In genomic region chr10:80260295-80261243, GRCh38 we compare ENCODE assay signal across 8 cellular contexts. TPM values are rescaled to one million over a fixed set of nuclear protein-coding genes. Genes with fewer than 3 reads are reported as not detected.
A peak's percentile ranks its signal among the peaks of the same experiment; 100 is the strongest.
DNase-seq lines count a peak whose midpoint lies in the region; ATAC-seq and TF ChIP-seq lines count a peak whose summit lies in the region.

No MANE protein-coding gene starts in this region.

- no peaks in the 10 kb centered on the region for H3K9me3 Mint-ChIP-seq in activated naive CD8-positive, alpha-beta T cell treated with anti-CD3 and anti-CD28 coated beads for 36 hours

- TF ChIP-seq CTCF in hepatocyte (IDR thresholded peaks at IDR 0.05; ENCODE audit: poor library complexity): peak; percentile 83

- no peak overlapping the region for H3K27ac ChIP-seq in hepatocyte

- H3K36me3 Mint-ChIP-seq in activated naive CD8-positive, alpha-beta T cell treated with anti-CD3 and anti-CD28 coated beads for 36 hours: no peaks in the 10 kb centered on the region

- no peaks in the 10 kb centered on the region for H3K79me2 ChIP-seq in hepatocyte

- WGBS in hepatocyte (ENCODE audit: low lambda C conversion rate, missing lambda C conversion rate): 64% methylated on average over 18 of the region's 19 CpGs

- H3K36me3 ChIP-seq in hepatocyte (replicated peaks; ENCODE audit: insufficient read depth, low read depth): no peaks in the 10 kb centered on the region

- H3K4me3 Mint-ChIP-seq in activated naive CD8-positive, alpha-beta T cell treated with anti-CD3 and anti-CD28 coated beads for 36 hours: no peak overlapping the region

- H3K9me3 ChIP-seq in hepatocyte (ENCODE audit: low read depth): no peaks in the 10 kb centered on the region

- peaks cover 4% of the 10 kb centered on the region for H3K27me3 Mint-ChIP-seq in activated naive CD8-positive, alpha-beta T cell treated with anti-CD3 and anti-CD28 coated beads for 36 hours

- H4K20me1 ChIP-seq in hepatocyte (ENCODE audit: insufficient read depth, poor library complexity, severe bottlenecking): no peaks in the 10 kb centered on the region

- no peak overlapping the region for H2AFZ ChIP-seq in hepatocyte

- no peaks in the 10 kb centered on the region for H3K4me1 Mint-ChIP-seq in activated naive CD8-positive, alpha-beta T cell treated with anti-CD3 and anti-CD28 coated beads for 36 hours

- no peaks in the 10 kb centered on the region for H3K9me2 ChIP-seq in hepatocyte (replicated peaks; ENCODE audit: insufficient read depth)

- peak in 2 of 3 donors; percentile 20 to 51 for DNase-seq in stimulated activated CD4-positive, alpha-beta T cell treated with anti-CD3 and anti-CD28 coated beads, Interleukin-12 subunit alpha, Interleukin-12 subunit beta, amount 100 ng/mL, for 48 hours (ENCODE audit: low read depth in 2 of 3, low spot score in 1 of 3)
- DNase-seq in stimulated activated CD4-positive, alpha-beta T cell treated with anti-CD3 and anti-CD28 coated beads, Interleukin-4, amount 100 ng/mL, for 1 hour: no peak
- DNase-seq in NAMALWA (ENCODE audit: low spot score) (peak; percentile 49), hepatocyte (ENCODE audit: low spot score) (no peak)
- peak; percentile 24 for DNase-seq in activated naive CD8-positive, alpha-beta T cell treated with anti-CD3 and anti-CD28 coated beads for 36 hours
- peak; percentile 40 for DNase-seq in stimulated activated CD4-positive, alpha-beta T cell treated with anti-CD3 and anti-CD28 coated beads, Interleukin-4, amount 100 ng/mL, for 24 hours

- H3K4me2 ChIP-seq in hepatocyte: no peak overlapping the region

- H3K27me3 ChIP-seq in hepatocyte: no peaks in the 10 kb centered on the region

- no peak for ATAC-seq in GM19463 (IDR thresholded peaks at IDR 0.05; ENCODE audit: unreplicated experiment)
- ATAC-seq in GM19467 (IDR thresholded peaks at IDR 0.05; ENCODE audit: unreplicated experiment): no peak

- H3K4me3 ChIP-seq in hepatocyte: no peak overlapping the region

- no peaks in the 10 kb centered on the region for H3K4me1 ChIP-seq in hepatocyte (ENCODE audit: insufficient read depth)

- H3K27ac Mint-ChIP-seq in activated naive CD8-positive, alpha-beta T cell treated with anti-CD3 and anti-CD28 coated beads for 36 hours: no peak overlapping the region

RNA-seq across cellular contexts. Expression of gene MAT1A, which starts 28.9 kb away (rescaled TPM):
- not detected for total RNA-seq in activated naive CD8-positive, alpha-beta T cell treated with anti-CD3 and anti-CD28 coated beads for 36 hours
- 50.0 and 62.1 TPM in 2 replicates for total RNA-seq in hepatocyte
- 20.1 and 38.3 TPM in 2 replicates for polyA plus RNA-seq in hepatocyte

RNA-seq across cellular contexts. Expression of gene ANXA11, which starts 55.2 kb away (rescaled TPM):
- total RNA-seq in activated naive CD8-positive, alpha-beta T cell treated with anti-CD3 and anti-CD28 coated beads for 36 hours: 100 to 1,000 TPM; 181 to 191 TPM
- total RNA-seq in hepatocyte: 88.1 and 92.8 TPM in 2 replicates
- 168 and 184 TPM in 2 replicates for polyA plus RNA-seq in hepatocyte

Comparison
In these comparisons a context has a peak if more than half of its experiments do, and no peak if none do; other contexts are left out.
1. DNase-seq: peak in stimulated activated CD4-positive, alpha-beta T cell treated with anti-CD3 and anti-CD28 coated beads, Interleukin-12 subunit alpha, Interleukin-12 subunit beta, amount 100 ng/mL, for 48 hours (2 of 3), NAMALWA (single experiment), activated naive CD8-positive, alpha-beta T cell treated with anti-CD3 and anti-CD28 coated beads for 36 hours (single experiment) and stimulated activated CD4-positive, alpha-beta T cell treated with anti-CD3 and anti-CD28 coated beads, Interleukin-4, amount 100 ng/mL, for 24 hours (single experiment); none in stimulated activated CD4-positive, alpha-beta T cell treated with anti-CD3 and anti-CD28 coated beads, Interleukin-4, amount 100 ng/mL, for 1 hour (single experiment) and hepatocyte (single experiment).
2. RNA of gene MAT1A, which starts 28.9 kb away (total RNA-seq): 50.0 to 62.1 TPM in hepatocyte; not detected in activated naive CD8-positive, alpha-beta T cell treated with anti-CD3 and anti-CD28 coated beads for 36 hours; every median in the first group is over 10 times any median in the second.